8 cellular contexts compared by ENCODE assay signal in genomic region chr12:570949-571794, GRCh38.
A peak's percentile ranks its signal among the peaks of the same experiment; 100 is the strongest.
DNase-seq lines count a peak whose midpoint lies in the region; ATAC-seq and TF ChIP-seq lines count a peak whose summit lies in the region.

No MANE protein-coding gene starts in this region.

- no peak for DNase-seq in T-helper 1 cell
- DNase-seq in glutamatergic neuron, result no peak
- peak; percentile 43 to 59 for DNase-seq in trophoblast cell
- DNase-seq in SK-N-DZ (ENCODE audit: low spot score), result no peak
- no peak for DNase-seq in OCI-M2 (lab: John Stamatoyannopoulos, UW; ENCODE audit: unreplicated experiment)

- peak overlapping the region; percentile 57 for H3K18ac ChIP-seq in trophoblast cell (ENCODE audit: low read length)

- no peak overlapping the region for H3K27ac Mint-ChIP-seq in T-helper 1 cell treated with Interleukin-12 subunit alpha and Interleukin-12 subunit beta and Interleukin-4 antibody, amounts not matched to agents 30 μg/mL and 1 μg/mL, for 36 hours
- no peak overlapping the region for H3K27ac Mint-ChIP-seq in glutamatergic neuron (ENCODE audit: unreplicated experiment)

- no CpG with 5 or more reads among the region's 21 CpGs for WGBS in trophoblast cell (ENCODE audit: extremely low coverage, insufficient coverage, insufficient read length)

- H3K4me1 Mint-ChIP-seq in T-helper 1 cell treated with Interleukin-12 subunit alpha and Interleukin-12 subunit beta and Interleukin-4 antibody, amounts not matched to agents 30 μg/mL and 1 μg/mL, for 36 hours (ENCODE audit: low read depth), result peaks cover 34% of the 10 kb centered on the region
- peaks cover 24% of the 10 kb centered on the region for H3K4me1 Mint-ChIP-seq in glutamatergic neuron (ENCODE audit: low read depth, unreplicated experiment)

- peak overlapping the region; percentile 75 for H3K4ac ChIP-seq in trophoblast cell (ENCODE audit: low read depth, low read length)

- H2BK12ac ChIP-seq in trophoblast cell (ENCODE audit: low read length), result peak overlapping the region; percentile 63

- H2BK120ac ChIP-seq in trophoblast cell (ENCODE audit: insufficient read depth, low read length, poor library complexity), result peak overlapping the region; percentile 18

- peak overlapping the region; percentile 5 for H4K12ac ChIP-seq in trophoblast cell (ENCODE audit: low read depth, low read length)

- peak overlapping the region; percentile 97 for H3K4me2 ChIP-seq in trophoblast cell (ENCODE audit: low read length)

- H2BK5ac ChIP-seq in trophoblast cell (ENCODE audit: low read depth, low read length, poor library complexity), result peak overlapping the region; percentile 70

- H3K4me3 Mint-ChIP-seq in T-helper 1 cell treated with Interleukin-12 subunit alpha and Interleukin-12 subunit beta and Interleukin-4 antibody, amounts not matched to agents 30 μg/mL and 1 μg/mL, for 36 hours, result peak overlapping the region; percentile 37
- peak overlapping the region; percentile 71 for H3K4me3 Mint-ChIP-seq in glutamatergic neuron (ENCODE audit: unreplicated experiment)

- H3K9me3 Mint-ChIP-seq in T-helper 1 cell treated with Interleukin-12 subunit alpha and Interleukin-12 subunit beta and Interleukin-4 antibody, amounts not matched to agents 30 μg/mL and 1 μg/mL, for 36 hours, result no peaks in the 10 kb centered on the region
- peaks cover 4% of the 10 kb centered on the region for H3K9me3 Mint-ChIP-seq in glutamatergic neuron (ENCODE audit: unreplicated experiment)

- no peaks in the 10 kb centered on the region for H3K27me3 ChIP-seq in trophoblast cell (ENCODE audit: insufficient read depth, low read length)

- no peaks in the 10 kb centered on the region for H3K79me2 ChIP-seq in trophoblast cell (ENCODE audit: control insufficient read depth, insufficient read depth, low read length, poor library complexity)

- no peaks in the 10 kb centered on the region for H3K9me3 ChIP-seq in trophoblast cell (ENCODE audit: insufficient read depth, low read depth, low read length)

- no peak for ATAC-seq in GM19395 (IDR thresholded peaks at IDR 0.05; ENCODE audit: unreplicated experiment)

- H3K27me3 Mint-ChIP-seq in T-helper 1 cell treated with Interleukin-12 subunit alpha and Interleukin-12 subunit beta and Interleukin-4 antibody, amounts not matched to agents 30 μg/mL and 1 μg/mL, for 36 hours (ENCODE audit: low read depth), result no peaks in the 10 kb centered on the region
- peaks cover 5% of the 10 kb centered on the region for H3K27me3 Mint-ChIP-seq in glutamatergic neuron (ENCODE audit: unreplicated experiment)

- H3K23ac ChIP-seq in trophoblast cell (ENCODE audit: low read length), result no peak overlapping the region

- H2AK5ac ChIP-seq in trophoblast cell (ENCODE audit: low read length), result peak overlapping the region; percentile 36

- H2AFZ ChIP-seq in trophoblast cell (ENCODE audit: insufficient read depth, low read length, poor library complexity), result peak overlapping the region; percentile 86

- peak overlapping the region; percentile 74 for H3K14ac ChIP-seq in trophoblast cell (ENCODE audit: low read length)

- H3K79me1 ChIP-seq in trophoblast cell (ENCODE audit: low read length), result peaks cover 19% of the 10 kb centered on the region

- H3K9ac ChIP-seq in trophoblast cell (ENCODE audit: low read length), result no peak overlapping the region

- peak overlapping the region; percentile 71 for H4K91ac ChIP-seq in trophoblast cell (ENCODE audit: low read depth, low read length)

- H3K4me3 ChIP-seq in trophoblast cell (ENCODE audit: low read depth, low read length), result no peak overlapping the region

- H3K4me1 ChIP-seq in trophoblast cell (ENCODE audit: control insufficient read depth in 1 of 2, insufficient read depth in 2 of 2, low read length in 2 of 2), result peaks cover 14 to 16% of the 10 kb centered on the region in 2 experiments

- peak overlapping the region; percentile 87 for H4K8ac ChIP-seq in trophoblast cell (ENCODE audit: low read depth, low read length)

- H3K27ac ChIP-seq in VCaP, result peak overlapping the region; percentile 53
- peak overlapping the region; percentile 77 for H3K27ac ChIP-seq in trophoblast cell (ENCODE audit: low read depth, low read length)

- TF ChIP-seq CTCF in VCaP (conservative IDR thresholded peaks at IDR 0.05) (no peak), glutamatergic neuron (IDR thresholded peaks at IDR 0.05; ENCODE audit: partially characterized antibody, unreplicated experiment) (no peak)

- H3K36me3 ChIP-seq in trophoblast cell (ENCODE audit: control insufficient read depth in 1 of 2, insufficient read depth in 2 of 2, low read length in 2 of 2), result no peaks in the 10 kb centered on the region

- H3K36me3 Mint-ChIP-seq in T-helper 1 cell treated with Interleukin-12 subunit alpha and Interleukin-12 subunit beta and Interleukin-4 antibody, amounts not matched to agents 30 μg/mL and 1 μg/mL, for 36 hours (ENCODE audit: low read depth), result peaks cover 4% of the 10 kb centered on the region
- H3K36me3 Mint-ChIP-seq in glutamatergic neuron (ENCODE audit: unreplicated experiment), result no peaks in the 10 kb centered on the region

Comparison
In these comparisons a context has a peak if more than half of its experiments do, and no peak if none do; other contexts are left out.
1. DNase-seq: peak in trophoblast cell (2 of 2); none in T-helper 1 cell (0 of 5), glutamatergic neuron (single experiment), SK-N-DZ (single experiment) and OCI-M2 (single experiment).